ENCODE assay signal across 8 cellular contexts in genomic region chr6:136289579-136290405, GRCh38. TPM values are rescaled to one million over a fixed set of nuclear protein-coding genes. Genes with fewer than 3 reads are reported as not detected.
DNase-seq lines count a peak whose midpoint lies in the region; ATAC-seq and TF ChIP-seq lines count a peak whose summit lies in the region.

A gene with protein sequence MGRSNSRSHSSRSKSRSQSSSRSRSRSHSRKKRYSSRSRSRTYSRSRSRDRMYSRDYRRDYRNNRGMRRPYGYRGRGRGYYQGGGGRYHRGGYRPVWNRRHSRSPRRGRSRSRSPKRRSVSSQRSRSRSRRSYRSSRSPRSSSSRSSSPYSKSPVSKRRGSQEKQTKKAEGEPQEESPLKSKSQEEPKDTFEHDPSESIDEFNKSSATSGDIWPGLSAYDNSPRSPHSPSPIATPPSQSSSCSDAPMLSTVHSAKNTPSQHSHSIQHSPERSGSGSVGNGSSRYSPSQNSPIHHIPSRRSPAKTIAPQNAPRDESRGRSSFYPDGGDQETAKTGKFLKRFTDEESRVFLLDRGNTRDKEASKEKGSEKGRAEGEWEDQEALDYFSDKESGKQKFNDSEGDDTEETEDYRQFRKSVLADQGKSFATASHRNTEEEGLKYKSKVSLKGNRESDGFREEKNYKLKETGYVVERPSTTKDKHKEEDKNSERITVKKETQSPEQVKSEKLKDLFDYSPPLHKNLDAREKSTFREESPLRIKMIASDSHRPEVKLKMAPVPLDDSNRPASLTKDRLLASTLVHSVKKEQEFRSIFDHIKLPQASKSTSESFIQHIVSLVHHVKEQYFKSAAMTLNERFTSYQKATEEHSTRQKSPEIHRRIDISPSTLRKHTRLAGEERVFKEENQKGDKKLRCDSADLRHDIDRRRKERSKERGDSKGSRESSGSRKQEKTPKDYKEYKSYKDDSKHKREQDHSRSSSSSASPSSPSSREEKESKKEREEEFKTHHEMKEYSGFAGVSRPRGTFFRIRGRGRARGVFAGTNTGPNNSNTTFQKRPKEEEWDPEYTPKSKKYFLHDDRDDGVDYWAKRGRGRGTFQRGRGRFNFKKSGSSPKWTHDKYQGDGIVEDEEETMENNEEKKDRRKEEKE (minus strand): TSS chr6:136289846. CDS start chr6:136279866, 9,980 bp downstream.

- ATAC-seq in GM19397 (IDR thresholded peaks at IDR 0.05; ENCODE audit: unreplicated experiment) (peak; percentile 90), HG03571 (IDR thresholded peaks at IDR 0.05; ENCODE audit: unreplicated experiment) (peak; percentile 92), left lung (peak; percentile 95)

- H3K36me3 Mint-ChIP-seq in CD14-positive monocyte: peaks cover 1 to 16% of the 10 kb centered on the region in 2 donors

- H3K27ac ChIP-seq in left lung: peak within 1 kb of the TSS; percentile 100

- peak; percentile 100 for DNase-seq in CD14-positive monocyte (ENCODE audit: low spot score)
- DNase-seq in NCI-H82 (lab: John Stamatoyannopoulos, UW): peak; percentile 100
- peak; percentile 98 to 99 for DNase-seq in activated CD4-positive, alpha-beta T cell treated with anti-CD3 and anti-CD28 coated beads, Interleukin-2, amount 50 U/mL, for 48 hours
- DNase-seq in dermis blood vessel endothelial cell: peak; percentile 100
- peak; percentile 100 for DNase-seq in left lung
- DNase-seq in stimulated activated CD4-positive, alpha-beta T cell treated with anti-CD3 and anti-CD28 coated beads, Interleukin-2, amount 100 ng/mL, for 48 hours: peak; percentile 98 to 99

- peak within 1 kb of the TSS; percentile 76 to 96 for H3K4me3 ChIP-seq in left lung

- peaks cover 45% of the 10 kb centered on the region for H3K4me1 Mint-ChIP-seq in CD14-positive monocyte

- peaks cover 33 to 45% of the 10 kb centered on the region in 2 donors for H3K4me1 ChIP-seq in left lung

- H3K36me3 ChIP-seq in left lung: no peaks in the 10 kb centered on the region

- H3K4me3 Mint-ChIP-seq in CD14-positive monocyte: peak within 1 kb of the TSS; percentile 96 to 100

- H3K27ac Mint-ChIP-seq in CD14-positive monocyte: peak within 1 kb of the TSS; percentile 100

- intact Hi-C loops in CD14-positive monocyte (cut with micrococcal nuclease) (loop anchor here in 1 of 2 donors (5.0 to 10.0 kb wide), 2 partner anchors 37 to 495 kb away; partner anchors contain the start of gene MTFR2), left lung (cut with DNase I) (no loop called here)

- H3K9me3 ChIP-seq in left lung: no peaks in the 10 kb centered on the region

- peaks cover 0 to 2% (median 0%) of the 10 kb centered on the region in 7 donors for H3K9me3 Mint-ChIP-seq in CD14-positive monocyte

- H3K27me3 ChIP-seq in left lung: no peaks in the 10 kb centered on the region

- H3K27me3 Mint-ChIP-seq in CD14-positive monocyte (ENCODE audit: low read depth in 3 of 3): peaks cover 0 to 3% (median 0%) of the 10 kb centered on the region in 3 donors

- no peak for TF ChIP-seq CTCF in CD14-positive monocyte (IDR thresholded peaks at IDR 0.05)
- no peak for TF ChIP-seq CTCF in left lung (IDR thresholded peaks at IDR 0.05)

RNA-seq across cellular contexts. Expression of the gene that starts here (rescaled TPM):
- 10 to 100 TPM; 47.0 to 75.8 TPM for polyA plus RNA-seq in CD14-positive monocyte
- total RNA-seq in dermis blood vessel endothelial cell (108 and 189 TPM in 2 replicates), left lung (100 to 1,000 TPM; 112 to 127 TPM)

Comparison
In these comparisons a context has a peak if more than half of its experiments do, and no peak if none do; other contexts are left out.
1. Peak in every context shown above with its lines: DNase-seq, ATAC-seq, H3K4me3 ChIP-seq and H3K27ac ChIP-seq.